Comparison of ENCODE assay signal across 7 cellular contexts in the genomic region with DNA sequence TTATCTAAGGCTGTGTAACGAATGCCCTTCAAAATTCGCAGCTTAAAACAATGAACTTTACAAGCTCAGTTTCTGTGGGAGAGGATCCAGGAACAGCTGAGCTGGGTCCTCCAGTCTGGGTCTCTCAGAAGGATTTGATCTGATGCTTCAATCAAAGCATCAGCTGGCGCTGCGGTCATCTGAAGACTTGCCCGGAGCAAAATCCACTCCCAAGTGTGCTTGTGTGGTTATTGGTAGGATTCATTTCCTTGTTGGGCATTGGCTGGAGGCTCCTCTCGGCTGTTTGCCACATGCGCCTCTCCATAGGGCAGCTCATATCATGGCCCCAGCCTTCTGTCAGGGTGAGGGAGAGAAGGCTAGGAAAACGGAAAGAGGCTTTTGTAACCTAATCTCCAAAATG.
"Had no signal": no experiment of that assay in that cellular context is flagged by ENCODE, and none has a peak within 500 bp of the region (broad histone marks: within the 10 kb centered on the region; RNA-seq: fewer than 3 reads in every experiment).

No MANE protein-coding gene starts in this region.

- H3K27me3 Mint-ChIP-seq: IgD-negative memory B cell had no signal

- H3K4me3 ChIP-seq: GM23338 had no signal

- H3K4me1 Mint-ChIP-seq: IgD-negative memory B cell had no signal

- FAIRE-seq: H1, H54, HTR-8/SVneo had no signal

- H3K4me3 Mint-ChIP-seq: GM23338, H9, IgD-negative memory B cell had no signal

- H3K27ac Mint-ChIP-seq: GM23338, H9, IgD-negative memory B cell had no signal

- DNase-seq: H9, HCEC 1CT had no signal
